In the genomic region with DNA sequence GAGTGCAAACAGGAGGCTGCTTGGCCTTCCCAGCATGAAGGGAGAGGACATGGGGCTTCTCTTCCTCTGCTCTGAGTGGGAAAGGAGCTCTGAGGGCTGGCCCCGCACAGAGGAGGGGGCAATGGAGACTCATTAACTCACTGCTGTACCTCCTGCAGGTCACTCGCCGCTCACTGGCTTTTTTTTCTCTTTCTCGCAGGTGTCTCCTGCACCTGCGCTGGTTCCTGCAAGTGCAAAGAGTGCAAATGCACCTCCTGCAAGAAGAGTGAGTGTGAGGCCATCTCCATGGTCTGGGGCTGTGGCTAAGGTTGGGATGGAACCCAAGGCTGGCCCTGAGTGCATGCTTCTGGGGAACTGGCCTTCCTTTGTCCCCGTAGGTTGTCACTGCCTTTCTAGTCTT, we compare ENCODE assay signal across 11 cellular contexts. TPM values are rescaled to one million over a fixed set of nuclear protein-coding genes. Genes with fewer than 3 reads are reported as not detected.
DNase-seq lines count a peak whose midpoint lies in the region; ATAC-seq and TF ChIP-seq lines count a peak whose summit lies in the region.
"Had no signal": no experiment of that assay in that cellular context is flagged by ENCODE, and none has a peak within 500 bp of the region (broad histone marks: within the 10 kb centered on the region; RNA-seq: fewer than 3 reads in every experiment).

No MANE protein-coding gene starts in this region.

- H3K4me3 ChIP-seq in AG10803 (ENCODE audit: low read length) (peak overlapping the region; percentile 50), HUES64 (ENCODE audit: low read length) (peak overlapping the region; percentile 64; the same call in 1 of the 2 replicates), choroid plexus epithelial cell (ENCODE audit: low read depth, low read length) (peak overlapping the region; percentile 58)

- no peaks in the 10 kb centered on the region for H3K36me3 ChIP-seq in HUES64 (ENCODE audit: insufficient read depth, low read length)

- no peak overlapping the region for H3K27ac ChIP-seq in HUES64 (ENCODE audit: low read depth, low read length)

- peaks cover 13% of the 10 kb centered on the region; the same call in 1 of the 2 replicates for H3K4me1 ChIP-seq in HUES64 (ENCODE audit: insufficient read depth, low read length)

- no peaks in the 10 kb centered on the region for H3K9me3 ChIP-seq in HUES64 (ENCODE audit: insufficient read depth, low read depth, low read length)

- H3K27me3 ChIP-seq in HUES64 (ENCODE audit: insufficient read depth, low read length): peaks cover 90% of the 10 kb centered on the region

- H3K9me3 Mint-ChIP-seq in natural killer cell: no peaks in the 10 kb centered on the region

- peak overlapping the region in 1 of 2 donors; percentile 81 for H3K27ac Mint-ChIP-seq in natural killer cell

- no peak for ATAC-seq in natural killer cell
- ATAC-seq in GM19328 (IDR thresholded peaks at IDR 0.05; ENCODE audit: unreplicated experiment): no peak
- no peak for ATAC-seq in HG02852 (IDR thresholded peaks at IDR 0.05; ENCODE audit: unreplicated experiment)

- H3K27me3 Mint-ChIP-seq in natural killer cell (ENCODE audit: low read depth in 2 of 2): peaks cover 24 to 30% of the 10 kb centered on the region in 2 donors

- H3K4me1 Mint-ChIP-seq in natural killer cell: peaks cover 11 to 24% of the 10 kb centered on the region in 2 donors

- peak overlapping the region; percentile 96 for H3K4me3 Mint-ChIP-seq in natural killer cell

- 40% methylated on average over 6 of the region's 6 CpGs for WGBS in HUES64

- no peak for TF ChIP-seq CTCF in AG10803 (conservative IDR thresholded peaks at IDR 0.05; ENCODE audit: low read length)
- TF ChIP-seq CTCF in choroid plexus epithelial cell (conservative IDR thresholded peaks at IDR 0.05; ENCODE audit: low read depth, low read length): no peak
- no peak for TF ChIP-seq CTCF in natural killer cell (IDR thresholded peaks at IDR 0.05)

- no peak overlapping the region for H3K9ac ChIP-seq in HUES64 (ENCODE audit: low read depth, low read length)

- peaks cover 3% of the 10 kb centered on the region for H3K36me3 Mint-ChIP-seq in natural killer cell

- DNase-seq in AG10803 (ENCODE audit: low read depth) (no peak), choroid plexus epithelial cell (ENCODE audit: low read depth) (no peak), natural killer cell (no peak), kidney glomerular epithelial cell (lab: John Stamatoyannopoulos, UW) (no peak)
- no peak for DNase-seq in stimulated activated CD4-positive, alpha-beta T cell treated with anti-CD3 and anti-CD28 coated beads, Interleukin-1b, Interleukin-23, amount 100 ng/mL, for 48 hours

- intact Hi-C loops in natural killer cell (cut with micrococcal nuclease): no loop called here

RNA-seq across cellular contexts. Expression of a gene that starts 0.7 kb away (rescaled TPM):
- polyA plus RNA-seq in HUES64 (2013, experiment 1 of 2): 15.4 TPM
- polyA plus RNA-seq in HUES64 (2013, experiment 2 of 2): 20.0 TPM
- total RNA-seq in natural killer cell: 1 to 10 TPM; 3.8 to 8.0 (median 5.4) TPM

RNA-seq across cellular contexts. Expression of a gene that starts 6.8 kb away (rescaled TPM):
- not detected for polyA plus RNA-seq in HUES64 (2013, experiment 1 of 2)
- polyA plus RNA-seq in HUES64 (2013, experiment 2 of 2): not detected
- total RNA-seq in natural killer cell: not detected
- total RNA-seq: Daoy, NCI-H460, sciatic nerve had no signal

RNA-seq across cellular contexts. Expression of a gene that starts 9.4 kb away (rescaled TPM):
- 91.5 TPM for polyA plus RNA-seq in HUES64 (2013, experiment 1 of 2)
- polyA plus RNA-seq in HUES64 (2013, experiment 2 of 2): 176 TPM
- total RNA-seq in natural killer cell: 1 to 10 TPM in 1 of 3 donors, under 1 TPM in 1, not detected in 1; 0.80 to 1.5 TPM
- total RNA-seq: NCI-H460 had no signal

RNA-seq across cellular contexts. Expression of a gene that starts 11.1 kb away (rescaled TPM):
- polyA plus RNA-seq in HUES64 (2013, experiment 1 of 2): 37.7 TPM
- polyA plus RNA-seq in HUES64 (2013, experiment 2 of 2): 62.8 TPM
- total RNA-seq in natural killer cell: not detected
- total RNA-seq: Daoy, NCI-H460, sciatic nerve had no signal

RNA-seq across cellular contexts. Expression of a gene that starts 20.0 kb away (rescaled TPM):
- polyA plus RNA-seq in HUES64 (2013, experiment 1 of 2): 1.00 TPM
- polyA plus RNA-seq in HUES64 (2013, experiment 2 of 2): not detected
- total RNA-seq in natural killer cell: not detected
- total RNA-seq: Daoy had no signal
